Comparison of ENCODE assay signal across 10 cellular contexts in genomic region chr22:23403152-23403719, GRCh38.
DNase-seq lines count a peak whose midpoint lies in the region; ATAC-seq, FAIRE-seq and TF ChIP-seq lines count a peak whose summit lies in the region.
"Had no signal": no experiment of that assay in that cellular context is flagged by ENCODE, and none has a peak within 500 bp of the region (broad histone marks: within the 10 kb centered on the region; RNA-seq: fewer than 3 reads in every experiment).

No MANE protein-coding gene starts in this region.

- peak overlapping the region; percentile 84 for H3K56ac ChIP-seq in mesendoderm (ENCODE audit: low read length)

- peak overlapping the region; percentile 49 for H3K4ac ChIP-seq in mesendoderm (ENCODE audit: low read depth, low read length)

- no peak overlapping the region for H4K5ac ChIP-seq in mesendoderm (ENCODE audit: low read length)

- no peak overlapping the region for H3K4me3 ChIP-seq in mesendoderm (ENCODE audit: low read length)

- no peaks in the 10 kb centered on the region for H3K36me3 Mint-ChIP-seq in brain

- H3K4me1 ChIP-seq in mesendoderm (ENCODE audit: control insufficient read depth, low read depth, low read length) = peaks cover 4% of the 10 kb centered on the region

- no peaks in the 10 kb centered on the region for H3K9me3 Mint-ChIP-seq in stimulated activated naive CD8-positive, alpha-beta T cell treated with anti-CD3 and anti-CD28 coated beads, Interleukin-15, amount 100 ng/mL, for 72 hours
- peaks cover 0 to 12% (median 0%) of the 10 kb centered on the region in 5 experiments for H3K9me3 Mint-ChIP-seq in brain
- H3K9me3 Mint-ChIP-seq: activated CD8-positive, alpha-beta T cell treated with anti-CD3 and anti-CD28 coated beads for 36 hours had no signal

- H4K8ac ChIP-seq in mesendoderm (ENCODE audit: low read depth, low read length) = no peak overlapping the region

- no peaks in the 10 kb centered on the region for H3K27me3 Mint-ChIP-seq in stimulated activated naive CD8-positive, alpha-beta T cell treated with anti-CD3 and anti-CD28 coated beads, Interleukin-15, amount 100 ng/mL, for 72 hours
- peaks cover 2% of the 10 kb centered on the region for H3K27me3 Mint-ChIP-seq in brain
- H3K27me3 Mint-ChIP-seq: activated CD8-positive, alpha-beta T cell treated with anti-CD3 and anti-CD28 coated beads for 36 hours had no signal

- peaks cover 8% of the 10 kb centered on the region for H3K79me1 ChIP-seq in mesendoderm (ENCODE audit: low read length)

- H3K4me2 ChIP-seq in mesendoderm (ENCODE audit: low read length) = no peak overlapping the region

- no peak overlapping the region for H2AK5ac ChIP-seq in mesendoderm (ENCODE audit: low read length)

- no peak overlapping the region for H3K27ac Mint-ChIP-seq in stimulated activated naive CD8-positive, alpha-beta T cell treated with anti-CD3 and anti-CD28 coated beads, Interleukin-15, amount 100 ng/mL, for 72 hours
- peak overlapping the region in 3 of 5 experiments; percentile 43 to 92 (median 55) for H3K27ac Mint-ChIP-seq in brain
- H3K27ac Mint-ChIP-seq: activated CD8-positive, alpha-beta T cell treated with anti-CD3 and anti-CD28 coated beads for 36 hours had no signal

- no peak overlapping the region for H2BK5ac ChIP-seq in mesendoderm (ENCODE audit: low read length)

- H3K9ac ChIP-seq in mesendoderm (ENCODE audit: low read length) = peak overlapping the region; percentile 70

- WGBS in mesendoderm (ENCODE audit: extremely low coverage, insufficient coverage, low lambda C conversion rate) = no CpG with 5 or more reads among the region's 11 CpGs

- H3K79me2 ChIP-seq in mesendoderm (ENCODE audit: control insufficient read depth, insufficient read depth, low read length) = peaks cover 19% of the 10 kb centered on the region

- no peaks in the 10 kb centered on the region for H3K4me1 Mint-ChIP-seq in stimulated activated naive CD8-positive, alpha-beta T cell treated with anti-CD3 and anti-CD28 coated beads, Interleukin-15, amount 100 ng/mL, for 72 hours
- peaks cover 5% of the 10 kb centered on the region for H3K4me1 Mint-ChIP-seq in brain

- H3K18ac ChIP-seq in mesendoderm (ENCODE audit: low read length) = peak overlapping the region; percentile 85

- FAIRE-seq in urothelium cell line (lab: Jason Lieb, UNC) = peak; percentile 91

- H2BK15ac ChIP-seq in mesendoderm (replicated peaks; ENCODE audit: low read depth) = no peak overlapping the region

- no peaks in the 10 kb centered on the region for H3K27me3 ChIP-seq in mesendoderm (ENCODE audit: insufficient read depth, low read length, poor library complexity)

- ATAC-seq in stimulated activated naive CD8-positive, alpha-beta T cell treated with anti-CD3 and anti-CD28 coated beads, Interleukin-15, amount 100 ng/mL, for 72 hours = no peak
- ATAC-seq in stimulated activated naive CD8-positive, alpha-beta T cell treated with anti-CD3 and anti-CD28 coated beads, Interleukin-15, Interleukin-2, amounts not matched to agents 100 U/mL and 50 U/mL, for 24 hours = no peak
- ATAC-seq in GM19324 (IDR thresholded peaks at IDR 0.05; ENCODE audit: low FRiP score, unreplicated experiment) = no peak
- ATAC-seq in GM18511 (IDR thresholded peaks at IDR 0.05; ENCODE audit: unreplicated experiment) = no peak

- no peaks in the 10 kb centered on the region for H3K36me3 ChIP-seq in mesendoderm (ENCODE audit: control insufficient read depth, insufficient read depth, low read length)

- H3K4me3 Mint-ChIP-seq in stimulated activated naive CD8-positive, alpha-beta T cell treated with anti-CD3 and anti-CD28 coated beads, Interleukin-15, amount 100 ng/mL, for 72 hours = peak overlapping the region; percentile 6 to 49
- H3K4me3 Mint-ChIP-seq in brain = peak overlapping the region in 2 of 5 experiments; percentile 37 to 46
- H3K4me3 Mint-ChIP-seq: activated CD8-positive, alpha-beta T cell treated with anti-CD3 and anti-CD28 coated beads for 36 hours had no signal

- DNase-seq in stimulated activated naive CD8-positive, alpha-beta T cell treated with anti-CD3 and anti-CD28 coated beads, Interleukin-15, amount 100 ng/mL, for 72 hours = no peak
- DNase-seq in stimulated activated naive CD8-positive, alpha-beta T cell treated with anti-CD3 and anti-CD28 coated beads, Interleukin-15, Interleukin-2, amounts not matched to agents 100 U/mL and 50 U/mL, for 24 hours = no peak
- DNase-seq in mesendoderm (no peak), urothelium cell line (ENCODE audit: low spot score) (no peak), SKM-1 (lab: John Stamatoyannopoulos, UW; ENCODE audit: unreplicated experiment) (no peak)
- DNase-seq: T1000 had no signal

- H2BK120ac ChIP-seq in mesendoderm (ENCODE audit: low read depth, low read length) = peak overlapping the region; percentile 45

- peak overlapping the region; percentile 55 for H3K27ac ChIP-seq in mesendoderm (ENCODE audit: low read depth, low read length)

- TF ChIP-seq CTCF in brain (conservative IDR thresholded peaks at IDR 0.05) = no peak

- no peak overlapping the region for H3K23ac ChIP-seq in mesendoderm (ENCODE audit: low read length)

Comparison
In these comparisons a context has a peak if more than half of its experiments do, and no peak if none do; other contexts are left out.
1. H3K27ac Mint-ChIP-seq: peak in brain (3 of 5); none in stimulated activated naive CD8-positive, alpha-beta T cell treated with anti-CD3 and anti-CD28 coated beads, Interleukin-15, amount 100 ng/mL, for 72 hours (0 of 2).